Comparison of ENCODE assay signal across 8 cellular contexts in genomic region chr2:70516596-70516995, GRCh38. TPM values are rescaled to one million over a fixed set of nuclear protein-coding genes. Genes with fewer than 3 reads are reported as not detected.
DNase-seq lines count a peak whose midpoint lies in the region; ATAC-seq and TF ChIP-seq lines count a peak whose summit lies in the region.

No MANE protein-coding gene starts in this region.

- CTCF ChIA-PET in MCF 10A (lab: Yijun Ruan, JAX) = interaction anchor here (0.6 kb wide), 1 partner anchor 212 kb away, joined by 4 read pairs; no protein-coding TSS in a partner anchor
- CTCF ChIA-PET in CD4-positive, alpha-beta T cell (lab: Charles Lee) = no interaction called here

- no peaks in the 10 kb centered on the region for H3K27me3 Mint-ChIP-seq in MCF 10A (ENCODE audit: insufficient read depth, unreplicated experiment)
- H3K27me3 Mint-ChIP-seq in CD4-positive, alpha-beta T cell = no peaks in the 10 kb centered on the region

- intact Hi-C loops in MCF 10A (cut with micrococcal nuclease) = no loop called here
- intact Hi-C loops in testis (cut with DNase I; ENCODE audit: low total_unique reads) = no loop called here
- intact Hi-C loops in CD4-positive, alpha-beta T cell (cut with DNase I, micrococcal nuclease) = no loop called here

- H3K9me3 ChIP-seq in testis = no peaks in the 10 kb centered on the region
- no peaks in the 10 kb centered on the region for H3K9me3 ChIP-seq in CD4-positive, alpha-beta T cell (ENCODE audit: control insufficient read depth, low read length)

- POLR2A ChIA-PET in MCF 10A (lab: Yijun Ruan, JAX) = interaction anchor here (1.1 to 2.1 kb wide), 2 partner anchors 8 to 36 kb away, joined by 3 to 12 read pairs; partner anchors contain the start of gene TGFA
- POLR2A ChIA-PET in CD4-positive, alpha-beta T cell (lab: Charles Lee) = no interaction called here

- H3K4me1 ChIP-seq in testis = no peaks in the 10 kb centered on the region

- no peak overlapping the region for H3K27ac ChIP-seq in testis
- H3K27ac ChIP-seq in CD4-positive, alpha-beta T cell (ENCODE audit: low read depth, low read length) = no peak overlapping the region

- peak overlapping the region; percentile 23 for H3K27ac Mint-ChIP-seq in MCF 10A (ENCODE audit: low read depth, unreplicated experiment)
- H3K27ac Mint-ChIP-seq in CD4-positive, alpha-beta T cell = no peak overlapping the region

- ATAC-seq in GM19455 (IDR thresholded peaks at IDR 0.05; ENCODE audit: unreplicated experiment) (peak; percentile 88), HG03280 (IDR thresholded peaks at IDR 0.05; ENCODE audit: unreplicated experiment) (peak; percentile 84)
- no peak for ATAC-seq in CD4-positive, alpha-beta T cell (ENCODE audit: poor library complexity)

- no peaks in the 10 kb centered on the region for H3K36me3 ChIP-seq in testis (ENCODE audit: low read depth, missing control alignments)

- TF ChIP-seq POLR2A in testis (IDR thresholded peaks at IDR 0.05) = no peak

- WGBS in testis, 2 donors = 79% methylated on average over 5 of the region's 5 CpGs

- no peak overlapping the region for H3K4me3 ChIP-seq in testis

- TF ChIP-seq CTCF in MCF 10A (IDR thresholded peaks at IDR 0.05; ENCODE audit: unreplicated experiment) = no peak
- no peak for TF ChIP-seq CTCF in testis (IDR thresholded peaks at IDR 0.05)
- no peak for TF ChIP-seq CTCF in CD4-positive, alpha-beta T cell (IDR thresholded peaks at IDR 0.05)

- peaks cover 38% of the 10 kb centered on the region for H3K4me1 Mint-ChIP-seq in MCF 10A (ENCODE audit: insufficient read depth, unreplicated experiment)
- no peaks in the 10 kb centered on the region for H3K4me1 Mint-ChIP-seq in CD4-positive, alpha-beta T cell (ENCODE audit: low read depth)

- BruUV-seq in MCF 10A (replicated peaks; lab: Mats Ljungman, UMichigan) = no TSS peak

- no peaks in the 10 kb centered on the region for H3K27me3 ChIP-seq in testis
- no peaks in the 10 kb centered on the region for H3K27me3 ChIP-seq in CD4-positive, alpha-beta T cell (ENCODE audit: control insufficient read depth, insufficient read depth, low read length)

- DNase-seq in EH (ENCODE audit: low read depth) (peak; percentile 67), MCF 10A (ENCODE audit: unreplicated experiment) (peak; percentile 53), NCI-H2227 (lab: John Stamatoyannopoulos, UW; ENCODE audit: unreplicated experiment) (no peak), testis (no peak), NCI-H524 treated with DMSO at 0.1 percent for 48 hours (lab: John Stamatoyannopoulos, UW) (no peak)
- no peak for DNase-seq in CD4-positive, alpha-beta T cell

- H3K4me3 Mint-ChIP-seq in MCF 10A (ENCODE audit: unreplicated experiment) = no peak overlapping the region
- H3K4me3 Mint-ChIP-seq in CD4-positive, alpha-beta T cell = no peak overlapping the region

- H3K36me3 Mint-ChIP-seq in MCF 10A (ENCODE audit: insufficient read depth, unreplicated experiment) = peaks cover 14% of the 10 kb centered on the region
- H3K36me3 Mint-ChIP-seq in CD4-positive, alpha-beta T cell (ENCODE audit: low read depth) = no peaks in the 10 kb centered on the region

- no peaks in the 10 kb centered on the region for H3K9me3 Mint-ChIP-seq in MCF 10A (ENCODE audit: unreplicated experiment)
- no peaks in the 10 kb centered on the region for H3K9me3 Mint-ChIP-seq in CD4-positive, alpha-beta T cell

RNA-seq across cellular contexts. Expression of gene TGFA, which starts 37.0 kb away (rescaled TPM):
- total RNA-seq in MCF 10A (2022) (17.9 and 22.5 TPM in 2 replicates), testis (1 to 10 TPM in 1 of 2 donors, under 1 TPM in 1; 0.62 to 1.3 TPM)
- polyA plus RNA-seq in testis (ENCODE audit: insufficient read depth, low read depth, low replicate concordance) = 5.1 TPM
- under 1 TPM; 0.47 to 0.88 TPM for total RNA-seq in CD4-positive, alpha-beta T cell

Comparison
In these comparisons a context has a peak if more than half of its experiments do, and no peak if none do; other contexts are left out.
1. DNase-seq: peak in EH (single experiment) and MCF 10A (single experiment); none in NCI-H2227 (single experiment), testis (single experiment), NCI-H524 treated with DMSO at 0.1 percent for 48 hours (single experiment) and CD4-positive, alpha-beta T cell (0 of 10).